ENCODE assay signal across 2 cellular contexts in the genomic region with DNA sequence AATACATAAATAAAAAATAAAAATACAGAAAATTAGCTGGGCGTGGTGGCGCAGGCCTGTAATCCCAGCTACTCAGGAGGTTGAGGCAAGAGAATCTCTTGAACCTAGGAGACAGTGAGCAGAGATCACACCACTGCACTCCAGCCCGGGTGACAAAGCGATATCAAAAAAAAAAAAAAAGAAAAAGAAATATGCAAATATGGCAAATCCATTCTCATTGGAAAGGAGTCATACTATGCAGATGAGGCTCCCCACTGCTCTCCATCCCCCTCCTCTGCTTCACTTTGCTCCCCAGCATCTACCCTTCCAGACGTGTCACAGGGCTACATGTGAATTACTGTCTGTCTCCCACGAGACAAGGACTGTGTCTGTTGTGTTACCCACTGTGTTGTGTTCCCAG.
TF ChIP-seq lines count a peak whose summit lies in the region.

No MANE protein-coding gene starts in this region.

TF ChIP-seq in endothelial cell of umbilical vein, 7 proteins besides CTCF, POLR2A, EP300 and RAD21:
- TF ChIP-seq EZH2 (IDR thresholded peaks at IDR 0.05; ENCODE audit: borderline replicate concordance, low read depth, low read length, severe bottlenecking) (no peak), GATA2 (IDR thresholded peaks at IDR 0.05; ENCODE audit: insufficient read depth, insufficient read length, low read depth, low read length) (no peak), MYC (IDR thresholded peaks at IDR 0.05; ENCODE audit: low read depth, low read length) (no peak), JUN (IDR thresholded peaks at IDR 0.05; ENCODE audit: borderline replicate concordance, insufficient read depth, insufficient read length, low read depth) (no peak), MAX (IDR thresholded peaks at IDR 0.05; ENCODE audit: insufficient read depth, insufficient read length) (no peak), FOS (IDR thresholded peaks at IDR 0.05; ENCODE audit: borderline replicate concordance, insufficient read depth, low read length) (no peak), POLR2AphosphoS5 (IDR thresholded peaks at IDR 0.05; ENCODE audit: insufficient read depth, low read depth, low read length) (no peak)

TF ChIP-seq in SK-N-SH, 30 proteins besides CTCF, POLR2A, EP300 and RAD21:
- TF ChIP-seq SMC3 (IDR thresholded peaks at IDR 0.05; ENCODE audit: low read depth, low read length) (no peak), POLR2AphosphoS5 (IDR thresholded peaks at IDR 0.05; ENCODE audit: low read depth, low read length) (no peak), GABPA (IDR thresholded peaks at IDR 0.05; ENCODE audit: low read depth) (no peak), TAF1 (IDR thresholded peaks at IDR 0.05; ENCODE audit: borderline replicate concordance, low read depth, low read length) (no peak)
